ENCODE assay signal across 1 cellular context in genomic region chr13:32142956-32143375, GRCh38.
TF ChIP-seq lines count a peak whose summit lies in the region.

No MANE protein-coding gene starts in this region.

TF ChIP-seq in HepG2, 621 proteins besides CTCF, POLR2A, EP300 and RAD21 (continued from another document and continues in another):
- TF ChIP-seq ZNF207 (IDR thresholded peaks at IDR 0.05; ENCODE audit: borderline replicate concordance) (no peak), ZNF737 (CRISPR knock-in tag; IDR thresholded peaks at IDR 0.05; ENCODE audit: borderline replicate concordance) (no peak), ZKSCAN1 (IDR thresholded peaks at IDR 0.05; ENCODE audit: low read length) (no peak; the same call in 1 of the 2 replicates), NFE2L1 (CRISPR knock-in tag; IDR thresholded peaks at IDR 0.05; ENCODE audit: borderline replicate concordance) (no peak), ZNF7 (CRISPR knock-in tag; IDR thresholded peaks at IDR 0.05) (0 out of 2 replicates have a peak, but pooled peaks have one; percentile 23), ZNF451 (CRISPR knock-in tag; IDR thresholded peaks at IDR 0.05) (no peak), ZNF414 (CRISPR knock-in tag; IDR thresholded peaks at IDR 0.05) (peak; percentile 57; the same call in 1 of the 2 replicates), NFE2 (CRISPR knock-in tag; IDR thresholded peaks at IDR 0.05) (no peak), ZNF18 (CRISPR knock-in tag; IDR thresholded peaks at IDR 0.05; ENCODE audit: insufficient replicate concordance) (no peak), FOXC1 (CRISPR knock-in tag; IDR thresholded peaks at IDR 0.05; ENCODE audit: borderline replicate concordance) (no peak), ARNTL (CRISPR knock-in tag; IDR thresholded peaks at IDR 0.05) (0 out of 2 replicates have a peak, but pooled peaks have one; percentile 63), ZNF121 (CRISPR knock-in tag; IDR thresholded peaks at IDR 0.05) (no peak), ZSCAN21 (CRISPR knock-in tag; IDR thresholded peaks at IDR 0.05; ENCODE audit: borderline replicate concordance) (peak; percentile 70), ZNF850 (CRISPR knock-in tag; conservative IDR thresholded peaks at IDR 0.05) (no peak), GLI4 (CRISPR knock-in tag; IDR thresholded peaks at IDR 0.05; ENCODE audit: borderline replicate concordance) (no peak), ZBTB43 (CRISPR knock-in tag; conservative IDR thresholded peaks at IDR 0.05) (peak; percentile 89), HNF1A (IDR thresholded peaks at IDR 0.05; ENCODE audit: low read depth) (peak; percentile 61; the same call in 1 of the 2 replicates), HNF1A (CRISPR knock-in tag; IDR thresholded peaks at IDR 0.05; ENCODE audit: borderline replicate concordance) (peak; percentile 81; the same call in 1 of the 2 replicates), NFIC (IDR thresholded peaks at IDR 0.05; ENCODE audit: low read length) (peak; percentile 88), ZNF256 (CRISPR knock-in tag; conservative IDR thresholded peaks at IDR 0.05) (no peak), ZNF691 (CRISPR knock-in tag; IDR thresholded peaks at IDR 0.05; ENCODE audit: borderline replicate concordance, low read depth) (no peak), SAFB2 (CRISPR knock-in tag; IDR thresholded peaks at IDR 0.05; ENCODE audit: borderline replicate concordance, low read depth) (no peak), HNRNPK (IDR thresholded peaks at IDR 0.05; ENCODE audit: low read depth, low read length, poor library complexity, severe bottlenecking) (no peak), ZNF362 (CRISPR knock-in tag; IDR thresholded peaks at IDR 0.05; ENCODE audit: borderline replicate concordance) (peak; percentile 83), CHCHD3 (CRISPR knock-in tag; IDR thresholded peaks at IDR 0.05) (no peak), NR2F1 (CRISPR knock-in tag; IDR thresholded peaks at IDR 0.05) (peak; percentile 80 to 86), ZHX2 (IDR thresholded peaks at IDR 0.05; ENCODE audit: low read depth) (no peak), ZHX2 (CRISPR knock-in tag; IDR thresholded peaks at IDR 0.05; ENCODE audit: borderline replicate concordance) (no peak), RBAK (CRISPR knock-in tag; IDR thresholded peaks at IDR 0.05) (no peak), POLR2G (IDR thresholded peaks at IDR 0.05; ENCODE audit: low read depth, low read length) (no peak), ZNF317 (CRISPR knock-in tag; IDR thresholded peaks at IDR 0.05) (no peak), CHD2 (IDR thresholded peaks at IDR 0.05; ENCODE audit: low read depth, low read length) (no peak), ZNF580 (CRISPR knock-in tag; IDR thresholded peaks at IDR 0.05; ENCODE audit: borderline replicate concordance, low read depth) (peak; percentile 93; the same call in 1 of the 2 replicates), SPEN (CRISPR knock-in tag; IDR thresholded peaks at IDR 0.05; ENCODE audit: low read depth) (peak; percentile 52; the same call in 1 of the 2 replicates), POGK (CRISPR knock-in tag; conservative IDR thresholded peaks at IDR 0.05) (0 out of 2 replicates have a peak, but pooled peaks have one; percentile 36), ZBTB42 (CRISPR knock-in tag; IDR thresholded peaks at IDR 0.05) (no peak), EZH2 (conservative IDR thresholded peaks at IDR 0.05; ENCODE audit: low read depth, low read length) (no peak), ZNF101 (CRISPR knock-in tag; IDR thresholded peaks at IDR 0.05; ENCODE audit: borderline replicate concordance, low read depth) (no peak), ZNF510 (CRISPR knock-in tag; IDR thresholded peaks at IDR 0.05; ENCODE audit: low read depth) (no peak)
